11 cellular contexts compared by ENCODE assay signal in the genomic region with DNA sequence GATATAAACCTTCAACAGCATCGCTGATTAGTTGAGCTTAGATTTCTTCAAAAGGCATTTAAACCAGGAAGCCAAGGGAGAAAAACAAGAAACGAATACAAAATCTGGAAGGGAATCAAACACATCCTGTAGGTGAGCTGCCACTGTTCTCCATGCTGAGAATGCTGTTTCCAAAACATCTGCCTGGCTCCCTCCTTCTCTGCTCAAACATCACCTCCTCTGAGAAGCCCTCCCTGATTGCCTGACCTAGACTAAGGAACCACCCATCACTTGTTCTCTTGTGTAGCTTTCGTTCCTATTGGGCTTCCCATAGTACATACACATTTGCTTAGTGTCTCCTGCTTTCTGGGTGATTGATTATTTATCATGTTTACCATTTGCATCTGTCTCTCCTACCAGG.
"Had no signal": no experiment of that assay in that cellular context is flagged by ENCODE, and none has a peak within 500 bp of the region (broad histone marks: within the 10 kb centered on the region; RNA-seq: fewer than 3 reads in every experiment).

No MANE protein-coding gene starts in this region.

- H3K9me3 ChIP-seq: HAP-1 had no signal

- H3K9ac ChIP-seq: GM23248 had no signal

- DNase-seq: GM23248, GOT3, H7, H9, HCEC 1CT, HFFc6 had no signal

- H3K4me3 ChIP-seq: GM23248, GM23338, HAP-1 had no signal

- FAIRE-seq: H1, H54 had no signal

- H3K27ac ChIP-seq: GM23248 had no signal

- H3K4me2 ChIP-seq: GM23338 had no signal

- H3K4me1 ChIP-seq: HAP-1 had no signal

- H3K36me3 ChIP-seq: HAP-1 had no signal

- H2AFZ ChIP-seq: GM23248, GM23338 had no signal

- ATAC-seq: GM23338, HCT116 had no signal
